ENCODE assay signal across 11 cellular contexts in the genomic region with DNA sequence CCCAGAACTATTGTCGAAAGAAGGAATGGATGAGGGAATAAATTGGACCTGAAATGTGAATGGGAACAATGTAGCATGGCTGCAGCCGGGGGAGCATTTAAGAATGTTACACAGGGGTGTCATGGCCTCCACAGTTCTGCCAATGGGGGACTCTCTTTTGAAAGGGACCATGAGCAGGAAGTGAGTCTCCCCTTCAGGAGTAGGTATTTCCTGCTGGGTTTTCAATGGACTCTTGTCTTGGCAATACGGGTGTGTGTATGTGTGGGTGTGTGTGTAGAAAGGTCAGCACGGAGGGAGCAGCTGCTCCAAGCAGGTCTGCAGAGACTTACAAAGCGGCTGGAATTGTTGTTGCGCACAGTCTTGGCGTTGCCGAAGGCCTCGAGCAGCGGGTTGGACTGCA. TPM values are rescaled to one million over a fixed set of nuclear protein-coding genes. Genes with fewer than 3 reads are reported as not detected.
A peak's percentile ranks its signal among the peaks of the same experiment; 100 is the strongest.
DNase-seq lines count a peak whose midpoint lies in the region; ATAC-seq lines count a peak whose summit lies in the region.
"Had no signal": no experiment of that assay in that cellular context is flagged by ENCODE, and none has a peak within 500 bp of the region (broad histone marks: within the 10 kb centered on the region; RNA-seq: fewer than 3 reads in every experiment).

No MANE protein-coding gene starts in this region.

- H3K9me3 ChIP-seq in NT2/D1 (ENCODE audit: insufficient read depth, low read length): no peaks in the 10 kb centered on the region
- H3K9me3 ChIP-seq: gastrocnemius medialis had no signal

- peaks cover 18% of the 10 kb centered on the region for H3K36me3 Mint-ChIP-seq in activated T-cell treated with anti-CD3 and anti-CD28 coated beads, Interleukin-2, amount 50 U/mL, for 4 hours (ENCODE audit: insufficient read depth)
- H3K36me3 Mint-ChIP-seq in effector memory CD8-positive, alpha-beta T cell (ENCODE audit: insufficient read depth): peaks cover 81% of the 10 kb centered on the region
- H3K36me3 Mint-ChIP-seq in stimulated activated memory B cell treated with anti-CD40 and anti-IgM and Interleukin-4, amounts not matched to agents 10 μg/mL and 1 μg/mL and 100 μg/mL, for 72 hours: peaks cover 52% of the 10 kb centered on the region
- H3K36me3 Mint-ChIP-seq in activated naive CD4-positive, alpha-beta T cell treated with anti-CD3 and anti-CD28 coated beads for 36 hours (ENCODE audit: low read depth): no peaks in the 10 kb centered on the region

- CTCF ChIA-PET in activated naive CD4-positive, alpha-beta T cell treated with anti-CD3 and anti-CD28 coated beads for 36 hours (lab: Charles Lee): interaction anchor here (0.6 to 0.7 kb wide), 2 partner anchors 19 to 25 kb away, joined by 3 read pairs; no protein-coding TSS in a partner anchor

- H3K9ac ChIP-seq in NT2/D1 (ENCODE audit: insufficient read length, low read depth): peak overlapping the region; percentile 87

- H3K4me1 Mint-ChIP-seq in activated T-cell treated with anti-CD3 and anti-CD28 coated beads, Interleukin-2, amount 50 U/mL, for 4 hours (ENCODE audit: low read depth): peaks cover 6% of the 10 kb centered on the region
- H3K4me1 Mint-ChIP-seq in effector memory CD8-positive, alpha-beta T cell (ENCODE audit: low read depth in 2 of 2): peaks cover 22% of the 10 kb centered on the region in 2 donors
- peaks cover 8% of the 10 kb centered on the region for H3K4me1 Mint-ChIP-seq in stimulated activated memory B cell treated with anti-CD40 and anti-IgM and Interleukin-4, amounts not matched to agents 10 μg/mL and 1 μg/mL and 100 μg/mL, for 72 hours
- H3K4me1 Mint-ChIP-seq in activated naive CD4-positive, alpha-beta T cell treated with anti-CD3 and anti-CD28 coated beads for 36 hours (ENCODE audit: low read depth): peaks cover 2% of the 10 kb centered on the region

- H3K36me3 ChIP-seq in NT2/D1 (ENCODE audit: insufficient read depth, insufficient read length, low read length): peaks cover 9% of the 10 kb centered on the region
- H3K36me3 ChIP-seq: gastrocnemius medialis had no signal

- no peak for DNase-seq in activated T-cell treated with anti-CD3 and anti-CD28 coated beads, Interleukin-2, amount 50 U/mL, for 4 hours
- DNase-seq in activated T-cell treated with anti-CD3 and anti-CD28 coated beads, Interleukin-2, amount 50 U/mL, for 48 hours: no peak
- peak; percentile 81 for DNase-seq in NT2/D1 (ENCODE audit: low read depth, low spot score)
- DNase-seq in effector memory CD8-positive, alpha-beta T cell: no peak
- DNase-seq in stimulated activated naive CD4-positive, alpha-beta T cell treated with Interleukin-2 at 50 U/mL for 16 hours (lab: John Stamatoyannopoulos, UW): no peak
- no peak for DNase-seq in activated naive CD4-positive, alpha-beta T cell treated with anti-CD3 and anti-CD28 coated beads for 36 hours
- DNase-seq: CD8-positive, alpha-beta T cell; gastrocnemius medialis had no signal

- H3K27ac Mint-ChIP-seq in effector memory CD8-positive, alpha-beta T cell: peak overlapping the region; percentile 88 to 92
- H3K27ac Mint-ChIP-seq in stimulated activated memory B cell treated with anti-CD40 and anti-IgM and Interleukin-4, amounts not matched to agents 10 μg/mL and 1 μg/mL and 100 μg/mL, for 72 hours: peak overlapping the region; percentile 10
- no peak overlapping the region for H3K27ac Mint-ChIP-seq in activated naive CD4-positive, alpha-beta T cell treated with anti-CD3 and anti-CD28 coated beads for 36 hours
- H3K27ac Mint-ChIP-seq: CD8-positive, alpha-beta T cell had no signal

- H3K9me3 Mint-ChIP-seq in activated T-cell treated with anti-CD3 and anti-CD28 coated beads, Interleukin-2, amount 50 U/mL, for 4 hours: no peaks in the 10 kb centered on the region
- H3K9me3 Mint-ChIP-seq in effector memory CD8-positive, alpha-beta T cell: no peaks in the 10 kb centered on the region
- H3K9me3 Mint-ChIP-seq in stimulated activated memory B cell treated with anti-CD40 and anti-IgM and Interleukin-4, amounts not matched to agents 10 μg/mL and 1 μg/mL and 100 μg/mL, for 72 hours: no peaks in the 10 kb centered on the region
- no peaks in the 10 kb centered on the region for H3K9me3 Mint-ChIP-seq in activated naive CD4-positive, alpha-beta T cell treated with anti-CD3 and anti-CD28 coated beads for 36 hours
- H3K9me3 Mint-ChIP-seq: CD8-positive, alpha-beta T cell had no signal

- H3K4me1 ChIP-seq in NT2/D1 (ENCODE audit: insufficient read depth, insufficient read length): peaks cover 2% of the 10 kb centered on the region
- H3K4me1 ChIP-seq: gastrocnemius medialis had no signal

- peak overlapping the region; percentile 76 for H3K4me3 ChIP-seq in NT2/D1 (ENCODE audit: insufficient read length, low read depth)
- H3K4me3 ChIP-seq: gastrocnemius medialis had no signal

- no peaks in the 10 kb centered on the region for H3K27me3 Mint-ChIP-seq in activated T-cell treated with anti-CD3 and anti-CD28 coated beads, Interleukin-2, amount 50 U/mL, for 4 hours (ENCODE audit: low read depth)
- H3K27me3 Mint-ChIP-seq in effector memory CD8-positive, alpha-beta T cell: no peaks in the 10 kb centered on the region
- no peaks in the 10 kb centered on the region for H3K27me3 Mint-ChIP-seq in stimulated activated memory B cell treated with anti-CD40 and anti-IgM and Interleukin-4, amounts not matched to agents 10 μg/mL and 1 μg/mL and 100 μg/mL, for 72 hours
- no peaks in the 10 kb centered on the region for H3K27me3 Mint-ChIP-seq in activated naive CD4-positive, alpha-beta T cell treated with anti-CD3 and anti-CD28 coated beads for 36 hours (ENCODE audit: low read depth)

- no peaks in the 10 kb centered on the region for H3K27me3 ChIP-seq in NT2/D1 (ENCODE audit: insufficient read depth, insufficient read length)
- H3K27me3 ChIP-seq: gastrocnemius medialis had no signal

- H3K4me3 Mint-ChIP-seq in activated T-cell treated with anti-CD3 and anti-CD28 coated beads, Interleukin-2, amount 50 U/mL, for 4 hours: no peak overlapping the region
- no peak overlapping the region for H3K4me3 Mint-ChIP-seq in effector memory CD8-positive, alpha-beta T cell
- H3K4me3 Mint-ChIP-seq in stimulated activated memory B cell treated with anti-CD40 and anti-IgM and Interleukin-4, amounts not matched to agents 10 μg/mL and 1 μg/mL and 100 μg/mL, for 72 hours: no peak overlapping the region
- H3K4me3 Mint-ChIP-seq in activated naive CD4-positive, alpha-beta T cell treated with anti-CD3 and anti-CD28 coated beads for 36 hours: no peak overlapping the region
- H3K4me3 Mint-ChIP-seq: CD8-positive, alpha-beta T cell had no signal

- peak; percentile 43 to 55 for ATAC-seq in activated T-cell treated with anti-CD3 and anti-CD28 coated beads, Interleukin-2, amount 50 U/mL, for 4 hours
- ATAC-seq in effector memory CD8-positive, alpha-beta T cell (replicated peaks): no peak
- ATAC-seq in stimulated activated memory B cell treated with anti-CD40 and anti-IgM and Interleukin-4, amounts not matched to agents 10 μg/mL and 1 μg/mL and 100 μg/mL, for 72 hours: no peak
- no peak for ATAC-seq in HG03457 (IDR thresholded peaks at IDR 0.05; ENCODE audit: unreplicated experiment)
- ATAC-seq: CD8-positive, alpha-beta T cell; gastrocnemius medialis had no signal

- intact Hi-C loops in activated naive CD4-positive, alpha-beta T cell treated with anti-CD3 and anti-CD28 coated beads for 36 hours (cut with micrococcal nuclease): no loop called here

RNA-seq across cellular contexts. Expression of gene MYO1F, which starts 24.4 kb away (rescaled TPM):
- total RNA-seq in activated T-cell treated with anti-CD3 and anti-CD28 coated beads, Interleukin-2, amount 50 U/mL, for 4 hours: 1 to 10 TPM; 4.6 to 8.0 (median 6.6) TPM
- total RNA-seq in activated naive CD4-positive, alpha-beta T cell treated with anti-CD3 and anti-CD28 coated beads for 36 hours: 1 to 10 TPM; 2.0 to 2.2 TPM

RNA-seq across cellular contexts. Expression of gene ZNF414, which starts 38.8 kb away (rescaled TPM):
- 10 to 100 TPM; 27.8 to 31.2 (median 29.4) TPM for total RNA-seq in activated T-cell treated with anti-CD3 and anti-CD28 coated beads, Interleukin-2, amount 50 U/mL, for 4 hours
- total RNA-seq in activated naive CD4-positive, alpha-beta T cell treated with anti-CD3 and anti-CD28 coated beads for 36 hours: 10 to 100 TPM; 19.8 to 24.1 TPM

RNA-seq across cellular contexts. Expression of gene PRAM1, which starts 50.4 kb away (rescaled TPM):
- under 1 TPM in 1 of 3 donors, not detected in 2; 0.13 TPM for total RNA-seq in activated T-cell treated with anti-CD3 and anti-CD28 coated beads, Interleukin-2, amount 50 U/mL, for 4 hours
- under 1 TPM; 0.40 to 0.45 TPM for total RNA-seq in activated naive CD4-positive, alpha-beta T cell treated with anti-CD3 and anti-CD28 coated beads for 36 hours
- total RNA-seq: pulmonary artery endothelial cell had no signal

RNA-seq across cellular contexts. Expression of gene ADAMTS10, which starts 57.7 kb away (rescaled TPM):
- 1 to 10 TPM; 1.1 to 3.1 (median 1.5) TPM for total RNA-seq in activated T-cell treated with anti-CD3 and anti-CD28 coated beads, Interleukin-2, amount 50 U/mL, for 4 hours
- 1 to 10 TPM; 3.3 to 3.5 TPM for total RNA-seq in activated naive CD4-positive, alpha-beta T cell treated with anti-CD3 and anti-CD28 coated beads for 36 hours

Comparison
In these comparisons a context has a peak if more than half of its experiments do, and no peak if none do; other contexts are left out.
1. ATAC-seq: peak in activated T-cell treated with anti-CD3 and anti-CD28 coated beads, Interleukin-2, amount 50 U/mL, for 4 hours (2 of 2); none in effector memory CD8-positive, alpha-beta T cell (single experiment), stimulated activated memory B cell treated with anti-CD40 and anti-IgM and Interleukin-4, amounts not matched to agents 10 μg/mL and 1 μg/mL and 100 μg/mL, for 72 hours (single experiment) and HG03457 (single experiment).